In the genomic region with DNA sequence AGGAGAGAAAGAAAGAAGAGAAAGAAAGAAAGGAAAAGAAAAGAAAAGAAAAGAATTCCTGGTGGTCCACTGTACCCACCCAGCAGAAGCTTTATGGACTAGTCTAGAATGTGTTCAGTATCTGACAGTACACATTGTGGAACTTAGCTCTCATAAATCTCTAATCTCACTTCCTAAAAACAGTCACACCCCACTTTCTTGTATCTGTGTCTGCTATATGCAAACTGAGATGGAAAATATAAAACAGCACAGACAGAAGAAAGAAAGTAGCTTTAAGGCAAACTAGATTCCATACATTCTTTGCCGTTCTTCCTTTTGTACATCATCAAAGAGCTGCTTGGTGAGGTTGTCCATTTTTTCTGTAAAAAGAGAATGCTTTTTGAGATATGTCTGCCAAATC, we compare ENCODE assay signal across 11 cellular contexts. TPM values are rescaled to one million over a fixed set of nuclear protein-coding genes. Genes with fewer than 3 reads are reported as not detected.
DNase-seq lines count a peak whose midpoint lies in the region; ATAC-seq and TF ChIP-seq lines count a peak whose summit lies in the region.
"Had no signal": no experiment of that assay in that cellular context is flagged by ENCODE, and none has a peak within 500 bp of the region (broad histone marks: within the 10 kb centered on the region; RNA-seq: fewer than 3 reads in every experiment).

No MANE protein-coding gene starts in this region.

- H3K4me3 ChIP-seq in SK-N-SH (ENCODE audit: low read depth in 2 of 2, low read length in 1 of 2) (no peak overlapping the region), smooth muscle cell (no peak overlapping the region), coronary artery (no peak overlapping the region)

- H2AFZ ChIP-seq in SK-N-SH (ENCODE audit: low read depth), result no peak overlapping the region
- H2AFZ ChIP-seq in smooth muscle cell (ENCODE audit: low read depth), result peak overlapping the region; percentile 61

- no peaks in the 10 kb centered on the region for H3K79me2 ChIP-seq in SK-N-SH (ENCODE audit: insufficient read depth)
- no peaks in the 10 kb centered on the region for H3K79me2 ChIP-seq in smooth muscle cell (ENCODE audit: low read depth)

- H3K36me3 ChIP-seq in SK-N-SH (replicated peaks in 1 of 2; ENCODE audit: control insufficient read depth in 1 of 2, insufficient read depth in 2 of 2, low read length in 1 of 2) (no peaks in the 10 kb centered on the region), smooth muscle cell (ENCODE audit: low read depth) (no peaks in the 10 kb centered on the region)

- no peaks in the 10 kb centered on the region for H3K9me2 ChIP-seq in SK-N-SH

- ATAC-seq in SK-N-SH treated with all-trans-retinoic acid at 6 μM for 48 hours, result peak; percentile 59
- peak; percentile 59 for ATAC-seq in HG02798 (IDR thresholded peaks at IDR 0.05; ENCODE audit: poor library complexity, unreplicated experiment)
- ATAC-seq: activated CD8-positive, alpha-beta T cell treated with anti-CD3 and anti-CD28 coated beads, Interleukin-2, amount 10 ng/mL, durations not matched to agents 7 days and 5 days had no signal

- H3F3A ChIP-seq in SK-N-SH (replicated peaks; ENCODE audit: insufficient read depth) (peaks cover 5% of the 10 kb centered on the region), smooth muscle cell (ENCODE audit: low read depth) (peaks cover 5% of the 10 kb centered on the region)

- peaks cover 0 to 2% of the 10 kb centered on the region in 2 experiments; a peak in 1 of 4 replicates for H3K4me1 ChIP-seq in SK-N-SH (ENCODE audit: control insufficient read depth in 1 of 2, insufficient read depth in 2 of 2, low read depth in 1 of 2, low read length in 1 of 2)
- H3K4me1 ChIP-seq in smooth muscle cell (ENCODE audit: low read depth), result peaks cover 5% of the 10 kb centered on the region

- H3K4me2 ChIP-seq in SK-N-SH, result no peak overlapping the region
- peak overlapping the region; percentile 49 for H3K4me2 ChIP-seq in smooth muscle cell

- 43% methylated on average over 1 of the region's 1 CpG for WGBS in SK-N-SH (ENCODE audit: low lambda C conversion rate)
- WGBS in smooth muscle cell (ENCODE audit: low lambda C conversion rate), result 6% methylated on average over 1 of the region's 1 CpG

- H3K27me3 ChIP-seq in SK-N-SH (ENCODE audit: insufficient read depth) (no peaks in the 10 kb centered on the region), smooth muscle cell (ENCODE audit: low read depth) (no peaks in the 10 kb centered on the region)

- POLR2A ChIA-PET in SK-N-SH (lab: Yijun Ruan, JAX), result no interaction called here

- TF ChIP-seq CTCF in SK-N-SH (IDR thresholded peaks at IDR 0.05), result no peak
- TF ChIP-seq CTCF in smooth muscle cell (IDR thresholded peaks at IDR 0.05; ENCODE audit: borderline replicate concordance, insufficient read depth, poor library complexity, severe bottlenecking), result no peak
- TF ChIP-seq CTCF in coronary artery (IDR thresholded peaks at IDR 0.05), result no peak

- H4K20me1 ChIP-seq in SK-N-SH (ENCODE audit: insufficient read depth) (no peaks in the 10 kb centered on the region), smooth muscle cell (ENCODE audit: low read depth) (no peaks in the 10 kb centered on the region)

- H3K9ac ChIP-seq in SK-N-SH (no peak overlapping the region), smooth muscle cell (ENCODE audit: low read depth) (no peak overlapping the region)

- DNase-seq in SK-N-SH, result no peak
- peak; percentile 82 for DNase-seq in NAMALWA (ENCODE audit: low spot score)
- DNase-seq in smooth muscle cell (lab: John Stamatoyannopoulos, UW; ENCODE audit: unreplicated experiment), result no peak
- no peak for DNase-seq in NCI-H1092 treated with DMSO at 0.1 percent for 48 hours (lab: John Stamatoyannopoulos, UW)
- DNase-seq in coronary artery (ENCODE audit: low spot score), result no peak
- DNase-seq in C1 segment of cervical spinal cord (lab: John Stamatoyannopoulos, UW), result no peak
- DNase-seq: 8988T; activated CD8-positive, alpha-beta T cell treated with anti-CD3 and anti-CD28 coated beads, Interleukin-2, amount 10 ng/mL, durations not matched to agents 7 days and 5 days; NCI-H187 treated with DMSO at 0.1 percent for 48 hours had no signal

- TF ChIP-seq EP300 in SK-N-SH (IDR thresholded peaks at IDR 0.05; ENCODE audit: borderline replicate concordance in 1 of 2, low read depth in 1 of 2, low read length in 1 of 2), result no peak

- H3K9me3 ChIP-seq in SK-N-SH (no peaks in the 10 kb centered on the region), smooth muscle cell (replicated peaks; ENCODE audit: low read depth) (no peaks in the 10 kb centered on the region)

- no peak for TF ChIP-seq RAD21 in SK-N-SH (IDR thresholded peaks at IDR 0.05; ENCODE audit: low read length)

- no peak overlapping the region for H3K27ac ChIP-seq in SK-N-SH (ENCODE audit: low read depth in 2 of 2, low read length in 1 of 2)
- peak overlapping the region; percentile 51 for H3K27ac ChIP-seq in smooth muscle cell (ENCODE audit: low read depth)
- H3K27ac ChIP-seq in coronary artery, result no peak overlapping the region

- CTCF ChIA-PET in SK-N-SH (lab: Yijun Ruan, JAX), result interaction anchor here (0.8 to 5.4 kb wide), 3 partner anchors 24 to 49 kb away, joined by 3 to 22 read pairs (median 6); no protein-coding TSS in a partner anchor

TF ChIP-seq in SK-N-SH treated with all-trans-retinoic acid at 6 μM for 48 hours, 23 proteins besides CTCF, POLR2A, EP300 and RAD21 (continues in another document):
- TF ChIP-seq ZC3H10 (CRISPR knock-in tag; IDR thresholded peaks at IDR 0.05), result no peak
- TF ChIP-seq ZNF8 (CRISPR knock-in tag; IDR thresholded peaks at IDR 0.05), result no peak
- no peak for TF ChIP-seq OSR1 (CRISPR knock-in tag; IDR thresholded peaks at IDR 0.05)
- TF ChIP-seq CSDC2 (CRISPR knock-in tag; IDR thresholded peaks at IDR 0.05), result no peak
- TF ChIP-seq, protein P1, sequence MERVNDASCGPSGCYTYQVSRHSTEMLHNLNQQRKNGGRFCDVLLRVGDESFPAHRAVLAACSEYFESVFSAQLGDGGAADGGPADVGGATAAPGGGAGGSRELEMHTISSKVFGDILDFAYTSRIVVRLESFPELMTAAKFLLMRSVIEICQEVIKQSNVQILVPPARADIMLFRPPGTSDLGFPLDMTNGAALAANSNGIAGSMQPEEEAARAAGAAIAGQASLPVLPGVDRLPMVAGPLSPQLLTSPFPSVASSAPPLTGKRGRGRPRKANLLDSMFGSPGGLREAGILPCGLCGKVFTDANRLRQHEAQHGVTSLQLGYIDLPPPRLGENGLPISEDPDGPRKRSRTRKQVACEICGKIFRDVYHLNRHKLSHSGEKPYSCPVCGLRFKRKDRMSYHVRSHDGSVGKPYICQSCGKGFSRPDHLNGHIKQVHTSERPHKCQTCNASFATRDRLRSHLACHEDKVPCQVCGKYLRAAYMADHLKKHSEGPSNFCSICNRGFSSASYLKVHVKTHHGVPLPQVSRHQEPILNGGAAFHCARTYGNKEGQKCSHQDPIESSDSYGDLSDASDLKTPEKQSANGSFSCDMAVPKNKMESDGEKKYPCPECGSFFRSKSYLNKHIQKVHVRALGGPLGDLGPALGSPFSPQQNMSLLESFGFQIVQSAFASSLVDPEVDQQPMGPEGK (CRISPR knock-in tag; IDR thresholded peaks at IDR 0.05; ENCODE audit: borderline replicate concordance), result no peak
- no peak for TF ChIP-seq ISL1 (CRISPR knock-in tag; IDR thresholded peaks at IDR 0.05)

TF ChIP-seq in SK-N-SH, 30 proteins besides CTCF, POLR2A, EP300 and RAD21:
- TF ChIP-seq SIN3A (IDR thresholded peaks at IDR 0.05; ENCODE audit: borderline replicate concordance, low read depth, low read length), result no peak
- no peak for TF ChIP-seq ELF1 (IDR thresholded peaks at IDR 0.05)
- no peak for TF ChIP-seq TEAD4 (IDR thresholded peaks at IDR 0.05; ENCODE audit: borderline replicate concordance, insufficient read depth)
- no peak for TF ChIP-seq GATA2 (CRISPR knock-in tag; IDR thresholded peaks at IDR 0.05)
- no peak for TF ChIP-seq JUND (IDR thresholded peaks at IDR 0.05)
- no peak for TF ChIP-seq CHD2 (IDR thresholded peaks at IDR 0.05; ENCODE audit: low read length, partially characterized antibody)
- TF ChIP-seq TAF1 (IDR thresholded peaks at IDR 0.05; ENCODE audit: borderline replicate concordance, low read depth, low read length), result no peak
- no peak for TF ChIP-seq YY1 (IDR thresholded peaks at IDR 0.05; ENCODE audit: low read depth)
- no peak for TF ChIP-seq RFX5 (IDR thresholded peaks at IDR 0.05; ENCODE audit: low read length)
- no peak for TF ChIP-seq FOXJ3 (CRISPR knock-in tag; IDR thresholded peaks at IDR 0.05)
- TF ChIP-seq, protein P2, sequence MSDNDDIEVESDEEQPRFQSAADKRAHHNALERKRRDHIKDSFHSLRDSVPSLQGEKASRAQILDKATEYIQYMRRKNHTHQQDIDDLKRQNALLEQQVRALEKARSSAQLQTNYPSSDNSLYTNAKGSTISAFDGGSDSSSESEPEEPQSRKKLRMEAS (IDR thresholded peaks at IDR 0.05; ENCODE audit: low read depth), result no peak
- TF ChIP-seq TCF12 (IDR thresholded peaks at IDR 0.05), result no peak
- no peak for TF ChIP-seq RCOR1 (IDR thresholded peaks at IDR 0.05; ENCODE audit: low read length)
- no peak for TF ChIP-seq FOSL2 (IDR thresholded peaks at IDR 0.05; ENCODE audit: borderline replicate concordance, low read depth)

RNA-seq across cellular contexts. Expression of gene GNB5, which starts 41.1 kb away (rescaled TPM):
- 73.7 and 75.9 TPM in 2 replicates for polyA plus RNA-seq in SK-N-SH (2012; rRNA removed)
- polyA plus RNA-seq in SK-N-SH (2012; cell fraction: cytosol; rRNA removed), result 56.1 and 71.8 TPM in 2 replicates
- polyA plus RNA-seq in SK-N-SH (2012; cell fraction: nucleus; rRNA removed), result 50.7 and 59.4 TPM in 2 replicates
- 14.0 and 20.7 TPM in 2 replicates for total RNA-seq in smooth muscle cell
- 22.7 and 25.1 TPM in 2 replicates for polyA plus RNA-seq in smooth muscle cell
